ENCODE assay signal across 29 cellular contexts in the genomic region with DNA sequence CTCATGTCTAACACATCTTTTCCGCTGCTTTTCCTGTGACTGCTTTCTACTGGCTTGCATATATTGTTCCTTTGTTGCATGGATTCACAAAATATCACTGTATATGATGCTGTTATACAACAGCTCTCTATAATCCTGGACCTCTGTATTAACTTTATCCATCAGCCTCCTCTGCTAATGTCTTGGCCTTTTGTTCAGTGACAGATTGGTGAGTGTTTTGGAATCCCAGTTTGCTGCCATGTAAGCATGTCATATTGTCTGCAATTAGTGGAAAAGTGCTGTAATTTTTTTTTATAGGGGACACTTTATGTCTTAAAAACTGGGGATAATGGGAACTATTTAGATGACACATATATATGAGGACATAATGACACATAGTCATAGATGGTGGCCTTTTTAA. TPM values are rescaled to one million over a fixed set of nuclear protein-coding genes. Genes with fewer than 3 reads are reported as not detected.
"Had no signal": no experiment of that assay in that cellular context is flagged by ENCODE, and none has a peak within 500 bp of the region (broad histone marks: within the 10 kb centered on the region; RNA-seq: fewer than 3 reads in every experiment).

No MANE protein-coding gene starts in this region.

- H3K36me3 ChIP-seq: SJCRH30 had no signal

- H3K4me2 ChIP-seq: KMS-11 had no signal

- FAIRE-seq: HTR-8/SVneo, K562 had no signal

- H3K9me3 ChIP-seq: SJCRH30 had no signal

- H3K4me3 ChIP-seq: K562, SJCRH30 had no signal

- ATAC-seq: K562, Panc1, PC-3, SK-N-SH treated with all-trans-retinoic acid at 6 μM for 48 hours had no signal

- H3K9ac ChIP-seq: KMS-11 had no signal

- DNase-seq: Kasumi-1, MV-4-11, NCI-H1092, NCI-H1105 treated with DMSO at 0.1 percent for 48 hours, NCI-H1417 treated with DMSO at 0.1 percent for 48 hours, NCI-H146, NCI-H1694 treated with DMSO at 0.1 percent for 48 hours, NCI-H1930, NCI-H2081 treated with DMSO at 0.1 percent for 48 hours, NCI-H2171, NCI-H226, NCI-H446, NCI-H510A, NCI-H524 treated with DMSO at 0.1 percent for 48 hours, NCI-H69, NCI-H774, PC-3, SHP77 treated with DMSO at 0.1 percent for 48 hours, SJCRH30 had no signal

- H3K27ac ChIP-seq: HL-60, KMS-11, RWPE1, SJCRH30 had no signal

- H3K4me1 ChIP-seq: SJCRH30 had no signal

RNA-seq across cellular contexts. Expression of gene RIMS1, which starts 3.0 kb away (rescaled TPM):
- total RNA-seq: K562, MCF 10A, OCI-LY7 had no signal
- polyA plus RNA-seq: IgD-negative memory B cell, K562 had no signal
